ENCODE assay signal across 1 cellular context in the genomic region with DNA sequence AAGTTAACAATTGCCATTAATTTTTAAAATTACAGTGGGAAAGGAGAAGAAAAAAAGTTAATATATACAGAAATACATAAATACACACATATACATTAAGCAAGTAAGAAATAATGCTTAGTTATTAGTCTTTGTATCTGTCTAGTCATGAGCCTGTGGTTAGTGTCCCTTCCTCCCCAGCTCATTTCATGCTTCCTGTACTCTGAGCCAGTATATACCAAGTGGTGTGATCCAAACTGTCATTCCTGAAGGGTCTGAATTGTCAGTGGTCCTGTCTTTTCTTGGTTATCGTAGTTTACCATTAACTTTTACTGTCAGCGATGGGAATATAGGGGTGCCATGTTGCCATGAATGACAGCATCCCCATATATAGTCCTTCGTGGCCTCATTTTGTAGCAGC.
TF ChIP-seq lines count a peak whose summit lies in the region.

No MANE protein-coding gene starts in this region.

TF ChIP-seq in SK-N-SH treated with all-trans-retinoic acid at 6 μM for 48 hours, 23 proteins besides CTCF, POLR2A, EP300 and RAD21 (continued from another document):
- TF ChIP-seq, protein P1, sequence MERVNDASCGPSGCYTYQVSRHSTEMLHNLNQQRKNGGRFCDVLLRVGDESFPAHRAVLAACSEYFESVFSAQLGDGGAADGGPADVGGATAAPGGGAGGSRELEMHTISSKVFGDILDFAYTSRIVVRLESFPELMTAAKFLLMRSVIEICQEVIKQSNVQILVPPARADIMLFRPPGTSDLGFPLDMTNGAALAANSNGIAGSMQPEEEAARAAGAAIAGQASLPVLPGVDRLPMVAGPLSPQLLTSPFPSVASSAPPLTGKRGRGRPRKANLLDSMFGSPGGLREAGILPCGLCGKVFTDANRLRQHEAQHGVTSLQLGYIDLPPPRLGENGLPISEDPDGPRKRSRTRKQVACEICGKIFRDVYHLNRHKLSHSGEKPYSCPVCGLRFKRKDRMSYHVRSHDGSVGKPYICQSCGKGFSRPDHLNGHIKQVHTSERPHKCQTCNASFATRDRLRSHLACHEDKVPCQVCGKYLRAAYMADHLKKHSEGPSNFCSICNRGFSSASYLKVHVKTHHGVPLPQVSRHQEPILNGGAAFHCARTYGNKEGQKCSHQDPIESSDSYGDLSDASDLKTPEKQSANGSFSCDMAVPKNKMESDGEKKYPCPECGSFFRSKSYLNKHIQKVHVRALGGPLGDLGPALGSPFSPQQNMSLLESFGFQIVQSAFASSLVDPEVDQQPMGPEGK (CRISPR knock-in tag; IDR thresholded peaks at IDR 0.05; ENCODE audit: borderline replicate concordance): no peak
- TF ChIP-seq ISL1 (CRISPR knock-in tag; IDR thresholded peaks at IDR 0.05) (no peak), ZFP3 (CRISPR knock-in tag; IDR thresholded peaks at IDR 0.05) (no peak), OSR1 (CRISPR knock-in tag; IDR thresholded peaks at IDR 0.05) (no peak)
